Comparison of ENCODE assay signal across 8 cellular contexts in the genomic region with DNA sequence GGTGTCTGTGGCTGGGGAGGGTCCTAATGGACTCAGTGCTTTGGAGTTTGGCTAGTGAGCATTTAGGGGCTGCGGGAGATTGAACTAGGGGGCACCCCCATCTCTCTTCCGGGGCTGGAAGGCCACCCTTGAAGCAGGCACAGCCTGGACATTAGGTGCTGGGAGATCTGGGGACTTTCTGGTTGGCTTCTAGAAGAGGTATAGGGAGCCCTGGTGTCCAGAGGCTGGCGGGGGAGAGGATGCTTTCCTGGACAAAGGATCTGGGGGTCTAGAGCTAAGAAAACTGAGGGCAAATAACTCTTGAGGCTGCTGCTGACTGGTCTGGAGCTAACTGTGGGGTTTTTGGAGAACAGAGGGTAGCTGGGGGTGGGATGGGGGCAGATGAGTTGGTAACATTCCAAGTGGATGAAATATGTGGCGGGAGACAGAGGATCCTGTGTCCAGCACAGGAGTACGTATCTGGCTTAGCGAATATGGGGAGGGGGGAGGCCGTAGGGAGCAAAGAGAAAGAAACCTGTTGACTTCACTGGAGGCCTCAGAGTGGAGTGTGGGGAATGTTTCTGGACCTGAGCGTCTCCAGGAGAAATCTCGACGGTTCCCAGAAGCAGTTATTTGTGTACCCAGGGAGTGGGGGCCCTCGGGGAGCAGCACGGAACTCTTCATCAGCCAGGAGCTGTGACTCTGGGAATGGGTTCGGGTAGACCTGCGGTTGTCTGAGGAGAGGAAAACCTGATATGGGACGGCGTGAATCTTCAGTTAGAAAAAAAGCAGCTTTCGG.
A peak's percentile ranks its signal among the peaks of the same experiment; 100 is the strongest.
DNase-seq lines count a peak whose midpoint lies in the region; ATAC-seq and TF ChIP-seq lines count a peak whose summit lies in the region.

No MANE protein-coding gene starts in this region.

- H3K4me1 ChIP-seq in rectal smooth muscle tissue (ENCODE audit: control insufficient read depth, insufficient read depth, low read length), result peaks cover 16% of the 10 kb centered on the region

- peaks cover 5% of the 10 kb centered on the region for H3K36me3 ChIP-seq in rectal smooth muscle tissue (ENCODE audit: control insufficient read depth, insufficient read depth, low read length)

- H3K9ac ChIP-seq in rectal smooth muscle tissue (ENCODE audit: low read length), result no peak overlapping the region

- DNase-seq in AG10803 (ENCODE audit: low read depth) (peak; percentile 34), HFF-Myc (ENCODE audit: extremely low read depth, low read depth) (no peak), foreskin fibroblast (peak; percentile 8 to 47), inferior parietal cortex (ENCODE audit: extremely low spot score) (no peak), NCI-H345 (lab: John Stamatoyannopoulos, UW) (no peak)
- peak; percentile 17 for DNase-seq in activated CD8-positive, alpha-beta memory T cell treated with anti-CD3 and anti-CD28 coated beads, Interleukin-2, amount 50 U/mL, for 4 hours

- no peaks in the 10 kb centered on the region for H3K27me3 ChIP-seq in rectal smooth muscle tissue (ENCODE audit: control insufficient read depth, insufficient read depth, low read length)

- TF ChIP-seq CTCF in AG10803 (conservative IDR thresholded peaks at IDR 0.05; ENCODE audit: low read length) (no peak), HFF-Myc (IDR thresholded peaks at IDR 0.05; ENCODE audit: low read depth, low read length, missing control alignments) (no peak), foreskin fibroblast (IDR thresholded peaks at IDR 0.05; ENCODE audit: low read depth, low read length) (no peak)

- no peak for ATAC-seq in HG02870 (IDR thresholded peaks at IDR 0.05; ENCODE audit: unreplicated experiment)

- peak overlapping the region; percentile 71 for H3K27ac ChIP-seq in rectal smooth muscle tissue (ENCODE audit: low read depth, low read length)

- H3K4me3 ChIP-seq in AG10803 (ENCODE audit: low read length) (peak overlapping the region; percentile 90), HFF-Myc (replicated peaks; ENCODE audit: low read depth, low read length) (peak overlapping the region; percentile 87), foreskin fibroblast (ENCODE audit: low read depth in 1 of 2, low read length in 2 of 2) (peak overlapping the region; percentile 81 to 93), rectal smooth muscle tissue (ENCODE audit: low read length) (peak overlapping the region; percentile 86)

Comparison
In these comparisons a context has a peak if more than half of its experiments do, and no peak if none do; other contexts are left out.
1. DNase-seq: peak in AG10803 (single experiment), activated CD8-positive, alpha-beta memory T cell treated with anti-CD3 and anti-CD28 coated beads, Interleukin-2, amount 50 U/mL, for 4 hours (single experiment) and foreskin fibroblast (2 of 2); none in HFF-Myc (single experiment), inferior parietal cortex (single experiment) and NCI-H345 (single experiment).
2. Peak in every context shown above with its lines, with median percentiles within 50 percentile points of each other: H3K4me3 ChIP-seq.